Comparison of ENCODE assay signal across 19 cellular contexts in genomic region chr10:77578583-77579227, GRCh38. TPM values are rescaled to one million over a fixed set of nuclear protein-coding genes. Genes with fewer than 3 reads are reported as not detected.
DNase-seq lines count a peak whose midpoint lies in the region; ATAC-seq, FAIRE-seq and TF ChIP-seq lines count a peak whose summit lies in the region.
"Had no signal": no experiment of that assay in that cellular context is flagged by ENCODE, and none has a peak within 500 bp of the region (broad histone marks: within the 10 kb centered on the region; RNA-seq: fewer than 3 reads in every experiment).

No MANE protein-coding gene starts in this region.

- H3K9me3 Mint-ChIP-seq in chondrocyte (ENCODE audit: low read depth) = no peaks in the 10 kb centered on the region
- H3K9me3 Mint-ChIP-seq: naive thymus-derived CD4-positive, alpha-beta T cell had no signal

- H3K4me3 ChIP-seq in AG10803 (ENCODE audit: low read length) = no peak overlapping the region
- H3K4me3 ChIP-seq in muscle layer of colon (ENCODE audit: low read depth in 1 of 2, low read length in 2 of 2) = no peak overlapping the region
- H3K4me3 ChIP-seq in HepG2 (replicated peaks in 1 of 3; ENCODE audit: insufficient read depth in 1 of 3, low read depth in 2 of 3, low read length in 3 of 3) = no peak overlapping the region
- H3K4me3 ChIP-seq: thyroid gland had no signal

- H3K27ac ChIP-seq in muscle layer of colon (ENCODE audit: low read depth, low read length) = peak overlapping the region; percentile 4
- no peak overlapping the region for H3K27ac ChIP-seq in HepG2 (ENCODE audit: extremely low read length, insufficient read depth, low read length)
- H3K27ac ChIP-seq in caudate nucleus (ENCODE audit: low read depth, low read length) = no peak overlapping the region
- H3K27ac ChIP-seq: thyroid gland had no signal

- WGBS in HepG2 (ENCODE audit: low lambda C conversion rate) = 64% methylated on average over 7 of the region's 7 CpGs

- H3K27me3 ChIP-seq in muscle layer of colon (ENCODE audit: control insufficient read depth in 1 of 2, insufficient read depth in 2 of 2, low read length in 2 of 2) (no peaks in the 10 kb centered on the region), HepG2 (ENCODE audit: control insufficient read depth in 1 of 2, insufficient read depth in 2 of 2, low read length in 2 of 2) (no peaks in the 10 kb centered on the region; a peak in 1 of 5 replicates)
- H3K27me3 ChIP-seq: thyroid gland had no signal

- H3K36me3 Mint-ChIP-seq in chondrocyte (ENCODE audit: low read depth) = peaks cover 1% of the 10 kb centered on the region
- H3K36me3 Mint-ChIP-seq: naive thymus-derived CD4-positive, alpha-beta T cell had no signal

- no peak for TF ChIP-seq RAD21 in HepG2 (CRISPR knock-in tag; IDR thresholded peaks at IDR 0.05)

- H3K27ac Mint-ChIP-seq in chondrocyte (ENCODE audit: unreplicated experiment) = peak overlapping the region; percentile 79
- H3K27ac Mint-ChIP-seq: naive thymus-derived CD4-positive, alpha-beta T cell had no signal

- H4K20me1 ChIP-seq in HepG2 (ENCODE audit: insufficient read depth, low read length) = no peaks in the 10 kb centered on the region

- DNase-seq in AG10803 (ENCODE audit: low read depth) = peak; percentile 15
- DNase-seq in NCI-H226 = peak; percentile 85
- no peak for DNase-seq in chondrocyte (ENCODE audit: low spot score)
- no peak for DNase-seq in activated CD4-positive, alpha-beta T cell treated with anti-CD3 and anti-CD28 coated beads, Interleukin-2, amount 50 U/mL, for 4 hours
- DNase-seq in HepG2 (ENCODE audit: low spot score) = no peak
- DNase-seq in caudate nucleus (lab: John Stamatoyannopoulos, UW) = no peak
- DNase-seq: activated CD4-positive, alpha-beta T cell treated with anti-CD3 and anti-CD28 coated beads for 1 hour; activated naive CD4-positive, alpha-beta T cell treated with anti-CD3 and anti-CD28 coated beads, Interleukin-2, amount 50 U/mL, for 16 hours; Calu3; cerebellar nuclear complex; left ventricle myocardium superior; naive thymus-derived CD4-positive, alpha-beta T cell; NCI-H2029 treated with DMSO at 0.1 percent for 48 hours; NCI-H526 treated with DMSO at 0.1 percent for 48 hours; retina; stimulated activated CD8-positive, alpha-beta memory T cell treated with anti-CD3 and anti-CD28 coated beads, Interleukin-4, amount 100 ng/mL, for 48 hours; thyroid gland had no signal

- no peak overlapping the region for H3K4me3 Mint-ChIP-seq in chondrocyte (ENCODE audit: unreplicated experiment)
- H3K4me3 Mint-ChIP-seq: naive thymus-derived CD4-positive, alpha-beta T cell had no signal

- CTCF ChIA-PET in HepG2 (lab: Yijun Ruan, JAX; ENCODE audit: low intra/inter-chr PET ratio, low total read pairs) = no interaction called here

- no peak overlapping the region for H2AFZ ChIP-seq in HepG2 (ENCODE audit: low read length)

- no peak for FAIRE-seq in HepG2 (lab: Jason Lieb, UNC)

- no peak for TF ChIP-seq POLR2A in HepG2 (IDR thresholded peaks at IDR 0.05; ENCODE audit: insufficient read depth in 1 of 2, low read depth in 2 of 2, low read length in 2 of 2)

- TF ChIP-seq EP300 in HepG2 (IDR thresholded peaks at IDR 0.05; ENCODE audit: low read depth in 2 of 2, low read length in 2 of 2) (no peak), HepG2 (CRISPR knock-in tag; IDR thresholded peaks at IDR 0.05; ENCODE audit: borderline replicate concordance) (no peak)

- no peaks in the 10 kb centered on the region for H3K9me3 ChIP-seq in muscle layer of colon (ENCODE audit: low read length)
- no peaks in the 10 kb centered on the region for H3K9me3 ChIP-seq in HepG2 (ENCODE audit: low read length)
- H3K9me3 ChIP-seq: thyroid gland had no signal

- peaks cover 36% of the 10 kb centered on the region for H3K4me1 Mint-ChIP-seq in chondrocyte (ENCODE audit: low read depth)
- H3K4me1 Mint-ChIP-seq: naive thymus-derived CD4-positive, alpha-beta T cell had no signal

- H3K4me2 ChIP-seq in HepG2 (ENCODE audit: low read depth, low read length) = no peak overlapping the region

- no peaks in the 10 kb centered on the region for H3K27me3 Mint-ChIP-seq in chondrocyte (ENCODE audit: low read depth)

- no peaks in the 10 kb centered on the region for H3K36me3 ChIP-seq in muscle layer of colon (ENCODE audit: insufficient read depth, low read length)
- no peaks in the 10 kb centered on the region for H3K36me3 ChIP-seq in HepG2 (replicated peaks in 1 of 2; ENCODE audit: control insufficient read depth in 1 of 2, insufficient read depth in 2 of 2, low read length in 2 of 2)
- H3K36me3 ChIP-seq: thyroid gland had no signal

- no TSS peak for BruUV-seq in HepG2 (replicated peaks; lab: Mats Ljungman, UMichigan)

- H3K79me2 ChIP-seq in HepG2 (ENCODE audit: insufficient read depth, low read length) = no peaks in the 10 kb centered on the region

- TF ChIP-seq CTCF in AG10803 (conservative IDR thresholded peaks at IDR 0.05; ENCODE audit: low read length) (no peak), chondrocyte (IDR thresholded peaks at IDR 0.05) (no peak), HepG2 (CRISPR knock-in tag; IDR thresholded peaks at IDR 0.05) (no peak)

- H3K9ac ChIP-seq in muscle layer of colon (ENCODE audit: low read length) = no peak overlapping the region
- no peak overlapping the region for H3K9ac ChIP-seq in HepG2 (ENCODE audit: insufficient read depth, low read depth, low read length)

- in situ Hi-C loops in HepG2 (cut with HindIII; ENCODE audit: extremely low pct_ligation_motif_present, low pct_unique_long_range_greater_than_20kb) = no loop called here

- peaks cover 48% of the 10 kb centered on the region for H3K4me1 ChIP-seq in muscle layer of colon (ENCODE audit: insufficient read depth, low read length)
- H3K4me1 ChIP-seq in HepG2 (ENCODE audit: insufficient read depth, low read length) = peaks cover 8% of the 10 kb centered on the region; the same call in 1 of the 2 replicates
- H3K4me1 ChIP-seq: thyroid gland had no signal

- ATAC-seq in HepG2 (no peak), HG03439 (IDR thresholded peaks at IDR 0.05; ENCODE audit: unreplicated experiment) (no peak)
- ATAC-seq: naive thymus-derived CD4-positive, alpha-beta T cell had no signal

- intact Hi-C loops in HepG2 (cut with micrococcal nuclease; ENCODE audit: unreplicated experiment) = no loop called here

- POLR2A ChIA-PET in HepG2 (lab: Yijun Ruan, JAX) = no interaction called here

TF ChIP-seq in HepG2, 621 proteins besides CTCF, POLR2A, EP300 and RAD21:
- TF ChIP-seq MYNN (CRISPR knock-in tag; IDR thresholded peaks at IDR 0.05; ENCODE audit: low read depth) (no peak), ZNF225 (CRISPR knock-in tag; IDR thresholded peaks at IDR 0.05) (no peak), AGO1 (IDR thresholded peaks at IDR 0.05; ENCODE audit: low read depth, low read length, poor library complexity, severe bottlenecking) (no peak)
TF ChIP-seq in HepG2: peak in this region for 0.

RNA-seq across cellular contexts. Expression of gene KCNMA1, which starts 58.9 kb away (rescaled TPM):
- 76.1 to 87.6 TPM (median 86.7 TPM) in 3 replicates for total RNA-seq in chondrocyte
- 0.02 TPM in 1 of 2 replicates, not detected in the other for total RNA-seq in HepG2 (2016; rRNA removed; fragmentation: Illumina TruSeq; extraction: Trizol)
- not detected in 2 replicates for total RNA-seq in HepG2 (2016; cell fraction: cytosol; rRNA removed; fragmentation: Illumina TruSeq; extraction: Trizol; ENCODE audit: low read depth)
- total RNA-seq in HepG2 (2016; cell fraction: insoluble cytoplasmic fraction; rRNA removed; fragmentation: Illumina TruSeq; extraction: Trizol) = not detected in 2 replicates
- total RNA-seq in HepG2 (2016; cell fraction: membrane; rRNA removed; fragmentation: Illumina TruSeq; extraction: Trizol) = not detected in 2 replicates
- total RNA-seq in HepG2 (2016; cell fraction: nucleus; rRNA removed; fragmentation: Illumina TruSeq; extraction: Trizol) = not detected in 2 replicates
- not detected in 2 replicates for polyA plus RNA-seq in HepG2 (2011; rRNA removed)
- polyA plus RNA-seq in HepG2 (2011; cell fraction: cytosol; rRNA removed) = not detected in 2 replicates
- polyA plus RNA-seq in HepG2 (2011; cell fraction: nucleus; rRNA removed) = 0.07 TPM in 1 of 2 replicates, not detected in the other
- not detected in 2 replicates for polyA plus RNA-seq in HepG2 (2012)
- not detected in 2 replicates for polyA plus RNA-seq in HepG2 (2016; cell fraction: cytosol; fragmentation: Illumina TruSeq; extraction: Trizol; ENCODE audit: low read depth)
- polyA plus RNA-seq in HepG2 (2016; cell fraction: insoluble cytoplasmic fraction; fragmentation: Illumina TruSeq; extraction: Trizol; ENCODE audit: low read depth) = not detected in 2 replicates
- not detected in 2 replicates for polyA plus RNA-seq in HepG2 (2016; cell fraction: membrane; fragmentation: Illumina TruSeq; extraction: Trizol; ENCODE audit: low read depth)
- not detected in 2 replicates for polyA plus RNA-seq in HepG2 (2016; cell fraction: nucleus; fragmentation: Illumina TruSeq; extraction: Trizol; ENCODE audit: insufficient read depth, low read depth)
- polyA minus RNA-seq in HepG2 (2011; rRNA and poly(A)+ RNA removed; ENCODE audit: low replicate concordance) = 0.28 TPM in 1 of 2 replicates, not detected in the other
- polyA minus RNA-seq in HepG2 (2011; cell fraction: cytosol; rRNA and poly(A)+ RNA removed) = not detected in 2 replicates
- not detected in 2 replicates for polyA minus RNA-seq in HepG2 (2011; cell fraction: nucleus; rRNA and poly(A)+ RNA removed)
- polyA plus RNA-seq: naive thymus-derived CD4-positive, alpha-beta T cell had no signal

Comparison
In these comparisons a context has a peak if more than half of its experiments do, and no peak if none do; other contexts are left out.
1. DNase-seq: peak in AG10803 (single experiment) and NCI-H226 (single experiment); none in chondrocyte (single experiment), activated CD4-positive, alpha-beta T cell treated with anti-CD3 and anti-CD28 coated beads, Interleukin-2, amount 50 U/mL, for 4 hours (0 of 2), HepG2 (single experiment) and caudate nucleus (0 of 61).
2. RNA of gene KCNMA1, which starts 58.9 kb away (total RNA-seq): 76.1 to 87.6 TPM in chondrocyte; 0.02 TPM in HepG2; every median in the first group is over 10 times any median in the second.